ENCODE assay signal across 1 cellular context in genomic region chr2:233424028-233424951, GRCh38.
A peak's percentile ranks its signal among the peaks of the same experiment; 100 is the strongest.
TF ChIP-seq lines count a peak whose summit lies in the region.

No MANE protein-coding gene starts in this region.

TF ChIP-seq in liver, 16 proteins besides CTCF, POLR2A, EP300 and RAD21 (continued from another document):
- TF ChIP-seq REST (IDR thresholded peaks at IDR 0.05) (peak; percentile 13), HNF4G (IDR thresholded peaks at IDR 0.05) (no peak)
